ENCODE assay signal across 10 cellular contexts in the genomic region with DNA sequence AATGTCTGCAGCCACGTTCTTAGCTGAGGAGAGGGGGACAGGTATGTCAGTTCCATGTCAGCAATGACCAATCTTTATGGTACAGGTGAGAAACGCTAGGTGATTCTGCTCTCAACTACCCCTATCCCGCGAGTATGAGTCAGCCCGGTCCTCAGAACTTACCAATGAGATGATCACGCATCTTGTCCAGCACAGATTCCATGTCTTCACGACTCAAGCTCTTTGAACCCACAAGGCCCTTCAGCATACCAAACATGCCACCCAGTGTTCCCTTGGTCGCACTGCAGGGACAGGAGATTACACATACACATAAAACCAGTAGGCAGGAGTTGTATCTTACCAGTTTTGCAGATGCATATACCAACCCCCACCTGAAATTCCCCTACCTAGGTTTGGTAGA. TPM values are rescaled to one million over a fixed set of nuclear protein-coding genes. Genes with fewer than 3 reads are reported as not detected.
DNase-seq lines count a peak whose midpoint lies in the region; ATAC-seq, FAIRE-seq and TF ChIP-seq lines count a peak whose summit lies in the region.
"Had no signal": no experiment of that assay in that cellular context is flagged by ENCODE, and none has a peak within 500 bp of the region (broad histone marks: within the 10 kb centered on the region; RNA-seq: fewer than 3 reads in every experiment).

No MANE protein-coding gene starts in this region.

- H3K36me3 ChIP-seq in HepG2 (replicated peaks in 1 of 2; ENCODE audit: control insufficient read depth in 1 of 2, insufficient read depth in 2 of 2, low read length in 2 of 2) (peaks cover 40 to 58% of the 10 kb centered on the region in 2 experiments), right lobe of liver (peaks cover 7 to 60% (median 31%) of the 10 kb centered on the region in 4 donors)

- H3K9me3 Mint-ChIP-seq in type B pancreatic cell, result no peaks in the 10 kb centered on the region
- H3K9me3 Mint-ChIP-seq: activated T-cell treated with anti-CD3 and anti-CD28 coated beads, Interleukin-2, amount 50 U/mL, for 4 hours had no signal

- POLR2A ChIA-PET in HepG2 (lab: Yijun Ruan, JAX), result interaction anchor here (0.8 kb wide), 1 partner anchor 38 kb away, joined by 3 read pairs; the partner anchor contains the start of gene DCPS

- H3K27ac ChIP-seq in HepG2 (ENCODE audit: extremely low read length, insufficient read depth, low read length) (no peak overlapping the region), right lobe of liver (no peak overlapping the region)
- H3K27ac ChIP-seq: pancreas had no signal

- H3K4me1 Mint-ChIP-seq in type B pancreatic cell (ENCODE audit: unreplicated experiment), result peaks cover 25% of the 10 kb centered on the region

- ATAC-seq in HepG2 (no peak), right lobe of liver (no peak), esophagus mucosa (no peak), GM21423 (IDR thresholded peaks at IDR 0.05; ENCODE audit: unreplicated experiment) (no peak)
- ATAC-seq: activated T-cell treated with anti-CD3 and anti-CD28 coated beads, Interleukin-2, amount 50 U/mL, for 4 hours; pancreas had no signal

- H3K4me1 ChIP-seq in HepG2 (ENCODE audit: insufficient read depth, low read length), result peaks cover 29% of the 10 kb centered on the region
- peaks cover 0 to 15% (median 4%) of the 10 kb centered on the region in 4 donors for H3K4me1 ChIP-seq in right lobe of liver

- BruUV-seq in HepG2 (replicated peaks; lab: Mats Ljungman, UMichigan), result no TSS peak

- in situ Hi-C loops in HepG2 (cut with HindIII; ENCODE audit: extremely low pct_ligation_motif_present, low pct_unique_long_range_greater_than_20kb), result no loop called here

- FAIRE-seq in HepG2 (lab: Jason Lieb, UNC), result no peak
- FAIRE-seq: pancreas had no signal

- no peaks in the 10 kb centered on the region for H3K27me3 Mint-ChIP-seq in type B pancreatic cell

- peaks cover 26% of the 10 kb centered on the region for H3K36me3 Mint-ChIP-seq in type B pancreatic cell

- TF ChIP-seq EP300 in HepG2 (IDR thresholded peaks at IDR 0.05; ENCODE audit: low read depth in 2 of 2, low read length in 2 of 2), result no peak
- TF ChIP-seq EP300 in HepG2 (CRISPR knock-in tag; IDR thresholded peaks at IDR 0.05; ENCODE audit: borderline replicate concordance), result no peak

- H3K4me3 ChIP-seq in HepG2 (replicated peaks in 1 of 3; ENCODE audit: insufficient read depth in 1 of 3, low read depth in 2 of 3, low read length in 3 of 3) (no peak overlapping the region), right lobe of liver (no peak overlapping the region)
- H3K4me3 ChIP-seq: pancreas had no signal

- CTCF ChIA-PET in HepG2 (lab: Yijun Ruan, JAX; ENCODE audit: low intra/inter-chr PET ratio, low total read pairs), result no interaction called here

- no peak overlapping the region for H2AFZ ChIP-seq in HepG2 (ENCODE audit: low read length)

- H3K9me3 ChIP-seq in HepG2 (ENCODE audit: low read length) (no peaks in the 10 kb centered on the region), right lobe of liver (no peaks in the 10 kb centered on the region)
- H3K9me3 ChIP-seq: pancreas had no signal

- peak overlapping the region; percentile 60 for H3K4me3 Mint-ChIP-seq in type B pancreatic cell
- H3K4me3 Mint-ChIP-seq: activated T-cell treated with anti-CD3 and anti-CD28 coated beads, Interleukin-2, amount 50 U/mL, for 4 hours had no signal

- no peak overlapping the region for H3K9ac ChIP-seq in HepG2 (ENCODE audit: insufficient read depth, low read depth, low read length)

- H3K27ac Mint-ChIP-seq in type B pancreatic cell, result peak overlapping the region; percentile 10

- TF ChIP-seq POLR2A in HepG2 (IDR thresholded peaks at IDR 0.05; ENCODE audit: insufficient read depth in 1 of 2, low read depth in 2 of 2, low read length in 2 of 2) (peak in 1 of 2 experiments; percentile 30; a peak in 2 of 4 replicates), right lobe of liver (IDR thresholded peaks at IDR 0.05) (no peak)

- TF ChIP-seq CTCF in HepG2 (CRISPR knock-in tag; IDR thresholded peaks at IDR 0.05) (peak; percentile 32; the same call in 1 of the 2 replicates), right lobe of liver (IDR thresholded peaks at IDR 0.05) (no peak), type B pancreatic cell (conservative IDR thresholded peaks at IDR 0.05) (no peak)

- DNase-seq in HepG2 (ENCODE audit: low spot score) (no peak), right lobe of liver (no peak), dermis blood vessel endothelial cell (peak; percentile 64), type B pancreatic cell (ENCODE audit: extremely low spot score, unreplicated experiment) (no peak)
- DNase-seq: activated T-cell treated with anti-CD3 and anti-CD28 coated beads, Interleukin-2, amount 50 U/mL, for 4 hours; MM.1S; pancreas; T1000 had no signal

- TF ChIP-seq RAD21 in HepG2 (CRISPR knock-in tag; IDR thresholded peaks at IDR 0.05), result no peak

- WGBS in HepG2 (ENCODE audit: low lambda C conversion rate), result 90% methylated on average over 8 of the region's 8 CpGs
- 92% methylated on average over 2 of the region's 8 CpGs for WGBS in right lobe of liver (ENCODE audit: insufficient coverage, low coverage, low lambda C conversion rate, missing lambda C conversion rate)

- no peaks in the 10 kb centered on the region; a peak in 1 of 5 replicates for H3K27me3 ChIP-seq in HepG2 (ENCODE audit: control insufficient read depth in 1 of 2, insufficient read depth in 2 of 2, low read length in 2 of 2)
- no peaks in the 10 kb centered on the region for H3K27me3 ChIP-seq in right lobe of liver
- H3K27me3 ChIP-seq: pancreas had no signal

- no peak overlapping the region for H3K4me2 ChIP-seq in HepG2 (ENCODE audit: low read depth, low read length)

- no peaks in the 10 kb centered on the region for H4K20me1 ChIP-seq in HepG2 (ENCODE audit: insufficient read depth, low read length)

- intact Hi-C loops in HepG2 (cut with micrococcal nuclease; ENCODE audit: unreplicated experiment) (no loop called here), right lobe of liver (cut with DNase I) (loop anchor here in 1 of 2 donors (10.0 kb wide), 1 partner anchor 51 kb away; the partner anchor contains the start of genes FAM118B and RPUSD4)

- peaks cover 37% of the 10 kb centered on the region for H3K79me2 ChIP-seq in HepG2 (ENCODE audit: insufficient read depth, low read length)

RNA-seq across cellular contexts. Expression of gene SRPRA, which starts 2.9 kb away (rescaled TPM):
- total RNA-seq in HepG2 (2016; rRNA removed; fragmentation: Illumina TruSeq; extraction: Trizol) (16.4 and 27.7 TPM in 2 replicates), right lobe of liver (100 to 1,000 TPM in 5 of 6 experiments, 10 to 100 TPM in 1; 95.0 to 150 (median 122) TPM), dermis blood vessel endothelial cell (43.9 and 85.5 TPM in 2 replicates), type B pancreatic cell (ENCODE audit: low replicate concordance) (76.6 and 105 TPM in 2 replicates), esophagus mucosa (49.0 TPM)
- 2.7 and 3.2 TPM in 2 replicates for total RNA-seq in HepG2 (2016; cell fraction: cytosol; rRNA removed; fragmentation: Illumina TruSeq; extraction: Trizol; ENCODE audit: low read depth)
- 14.6 and 27.3 TPM in 2 replicates for total RNA-seq in HepG2 (2016; cell fraction: insoluble cytoplasmic fraction; rRNA removed; fragmentation: Illumina TruSeq; extraction: Trizol)
- 8.0 and 10.6 TPM in 2 replicates for total RNA-seq in HepG2 (2016; cell fraction: membrane; rRNA removed; fragmentation: Illumina TruSeq; extraction: Trizol)
- 59.3 and 69.9 TPM in 2 replicates for total RNA-seq in HepG2 (2016; cell fraction: nucleus; rRNA removed; fragmentation: Illumina TruSeq; extraction: Trizol)
- 64.6 and 67.6 TPM in 2 replicates for polyA plus RNA-seq in HepG2 (2011; rRNA removed)
- 67.4 and 74.4 TPM in 2 replicates for polyA plus RNA-seq in HepG2 (2011; cell fraction: cytosol; rRNA removed)
- polyA plus RNA-seq in HepG2 (2011; cell fraction: nucleus; rRNA removed), result 95.0 and 97.8 TPM in 2 replicates
- polyA plus RNA-seq in HepG2 (2012), result 66.3 and 75.8 TPM in 2 replicates
- 4.3 and 4.8 TPM in 2 replicates for polyA plus RNA-seq in HepG2 (2016; cell fraction: cytosol; fragmentation: Illumina TruSeq; extraction: Trizol; ENCODE audit: low read depth)
- polyA plus RNA-seq in HepG2 (2016; cell fraction: insoluble cytoplasmic fraction; fragmentation: Illumina TruSeq; extraction: Trizol; ENCODE audit: low read depth), result 27.7 and 34.9 TPM in 2 replicates
- polyA plus RNA-seq in HepG2 (2016; cell fraction: membrane; fragmentation: Illumina TruSeq; extraction: Trizol; ENCODE audit: low read depth), result 9.2 and 12.3 TPM in 2 replicates
- polyA plus RNA-seq in HepG2 (2016; cell fraction: nucleus; fragmentation: Illumina TruSeq; extraction: Trizol; ENCODE audit: insufficient read depth, low read depth), result 133 TPM in 2 replicates
- polyA minus RNA-seq in HepG2 (2011; rRNA and poly(A)+ RNA removed; ENCODE audit: low replicate concordance), result 87.4 and 136 TPM in 2 replicates
- 49.7 and 49.8 TPM in 2 replicates for polyA minus RNA-seq in HepG2 (2011; cell fraction: cytosol; rRNA and poly(A)+ RNA removed)
- 135 and 143 TPM in 2 replicates for polyA minus RNA-seq in HepG2 (2011; cell fraction: nucleus; rRNA and poly(A)+ RNA removed)

RNA-seq across cellular contexts. Expression of gene FOXRED1, which starts 3.2 kb away (rescaled TPM):
- total RNA-seq in HepG2 (2016; rRNA removed; fragmentation: Illumina TruSeq; extraction: Trizol) (42.9 and 50.2 TPM in 2 replicates), right lobe of liver (10 to 100 TPM; 18.6 to 50.2 (median 39.8) TPM), dermis blood vessel endothelial cell (11.2 and 17.5 TPM in 2 replicates), type B pancreatic cell (ENCODE audit: low replicate concordance) (32.5 and 49.6 TPM in 2 replicates), esophagus mucosa (13.2 TPM)
- total RNA-seq in HepG2 (2016; cell fraction: cytosol; rRNA removed; fragmentation: Illumina TruSeq; extraction: Trizol; ENCODE audit: low read depth), result 13.0 and 13.3 TPM in 2 replicates
- total RNA-seq in HepG2 (2016; cell fraction: insoluble cytoplasmic fraction; rRNA removed; fragmentation: Illumina TruSeq; extraction: Trizol), result 43.9 and 49.5 TPM in 2 replicates
- total RNA-seq in HepG2 (2016; cell fraction: membrane; rRNA removed; fragmentation: Illumina TruSeq; extraction: Trizol), result 16.4 and 18.0 TPM in 2 replicates
- 32.4 TPM in 2 replicates for total RNA-seq in HepG2 (2016; cell fraction: nucleus; rRNA removed; fragmentation: Illumina TruSeq; extraction: Trizol)
- polyA plus RNA-seq in HepG2 (2011; rRNA removed), result 24.7 and 29.6 TPM in 2 replicates
- polyA plus RNA-seq in HepG2 (2011; cell fraction: cytosol; rRNA removed), result 24.1 and 38.8 TPM in 2 replicates
- 39.3 and 48.4 TPM in 2 replicates for polyA plus RNA-seq in HepG2 (2011; cell fraction: nucleus; rRNA removed)
- polyA plus RNA-seq in HepG2 (2012), result 15.5 and 27.9 TPM in 2 replicates
- 6.7 and 7.3 TPM in 2 replicates for polyA plus RNA-seq in HepG2 (2016; cell fraction: cytosol; fragmentation: Illumina TruSeq; extraction: Trizol; ENCODE audit: low read depth)
- 49.1 and 50.0 TPM in 2 replicates for polyA plus RNA-seq in HepG2 (2016; cell fraction: insoluble cytoplasmic fraction; fragmentation: Illumina TruSeq; extraction: Trizol; ENCODE audit: low read depth)
- 8.9 and 10.8 TPM in 2 replicates for polyA plus RNA-seq in HepG2 (2016; cell fraction: membrane; fragmentation: Illumina TruSeq; extraction: Trizol; ENCODE audit: low read depth)
- polyA plus RNA-seq in HepG2 (2016; cell fraction: nucleus; fragmentation: Illumina TruSeq; extraction: Trizol; ENCODE audit: insufficient read depth, low read depth), result 95.9 and 96.9 TPM in 2 replicates
- 40.2 and 50.7 TPM in 2 replicates for polyA minus RNA-seq in HepG2 (2011; rRNA and poly(A)+ RNA removed; ENCODE audit: low replicate concordance)
- polyA minus RNA-seq in HepG2 (2011; cell fraction: cytosol; rRNA and poly(A)+ RNA removed), result 9.2 and 9.8 TPM in 2 replicates
- 22.1 and 23.8 TPM in 2 replicates for polyA minus RNA-seq in HepG2 (2011; cell fraction: nucleus; rRNA and poly(A)+ RNA removed)

RNA-seq across cellular contexts. Expression of gene TIRAP, which starts 17.1 kb away (rescaled TPM):
- 5.4 and 6.2 TPM in 2 replicates for total RNA-seq in HepG2 (2016; rRNA removed; fragmentation: Illumina TruSeq; extraction: Trizol)
- total RNA-seq in HepG2 (2016; cell fraction: cytosol; rRNA removed; fragmentation: Illumina TruSeq; extraction: Trizol; ENCODE audit: low read depth), result 1.8 and 1.9 TPM in 2 replicates
- total RNA-seq in HepG2 (2016; cell fraction: insoluble cytoplasmic fraction; rRNA removed; fragmentation: Illumina TruSeq; extraction: Trizol), result 5.5 and 5.6 TPM in 2 replicates
- total RNA-seq in HepG2 (2016; cell fraction: membrane; rRNA removed; fragmentation: Illumina TruSeq; extraction: Trizol), result 4.3 TPM in 2 replicates
- total RNA-seq in HepG2 (2016; cell fraction: nucleus; rRNA removed; fragmentation: Illumina TruSeq; extraction: Trizol), result 4.4 and 5.5 TPM in 2 replicates
- 5.7 and 7.0 TPM in 2 replicates for polyA plus RNA-seq in HepG2 (2011; rRNA removed)
- polyA plus RNA-seq in HepG2 (2011; cell fraction: cytosol; rRNA removed), result 4.5 and 5.2 TPM in 2 replicates
- polyA plus RNA-seq in HepG2 (2011; cell fraction: nucleus; rRNA removed), result 9.1 and 10.8 TPM in 2 replicates
- polyA plus RNA-seq in HepG2 (2012), result 4.6 and 5.5 TPM in 2 replicates
- polyA plus RNA-seq in HepG2 (2016; cell fraction: cytosol; fragmentation: Illumina TruSeq; extraction: Trizol; ENCODE audit: low read depth), result 1.6 and 1.8 TPM in 2 replicates
- 6.8 and 8.2 TPM in 2 replicates for polyA plus RNA-seq in HepG2 (2016; cell fraction: insoluble cytoplasmic fraction; fragmentation: Illumina TruSeq; extraction: Trizol; ENCODE audit: low read depth)
- polyA plus RNA-seq in HepG2 (2016; cell fraction: membrane; fragmentation: Illumina TruSeq; extraction: Trizol; ENCODE audit: low read depth), result 3.3 and 3.8 TPM in 2 replicates
- polyA plus RNA-seq in HepG2 (2016; cell fraction: nucleus; fragmentation: Illumina TruSeq; extraction: Trizol; ENCODE audit: insufficient read depth, low read depth), result 9.4 and 9.9 TPM in 2 replicates
- 14.2 and 15.0 TPM in 2 replicates for polyA minus RNA-seq in HepG2 (2011; rRNA and poly(A)+ RNA removed; ENCODE audit: low replicate concordance)
- polyA minus RNA-seq in HepG2 (2011; cell fraction: cytosol; rRNA and poly(A)+ RNA removed), result 6.2 and 6.8 TPM in 2 replicates
- 5.8 and 10.1 TPM in 2 replicates for polyA minus RNA-seq in HepG2 (2011; cell fraction: nucleus; rRNA and poly(A)+ RNA removed)
- 10 to 100 TPM in 2 of 6 experiments, 1 to 10 TPM in 4; 8.0 to 12.1 (median 9.7) TPM for total RNA-seq in right lobe of liver
- total RNA-seq in dermis blood vessel endothelial cell, result 5.1 and 6.8 TPM in 2 replicates
- total RNA-seq in type B pancreatic cell (ENCODE audit: low replicate concordance), result 10.4 and 11.7 TPM in 2 replicates
- total RNA-seq in esophagus mucosa, result 5.8 TPM

RNA-seq across cellular contexts. Expression of gene DCPS, which starts 38.1 kb away (rescaled TPM):
- total RNA-seq in HepG2 (2016; rRNA removed; fragmentation: Illumina TruSeq; extraction: Trizol), result 21.9 and 24.1 TPM in 2 replicates
- total RNA-seq in HepG2 (2016; cell fraction: cytosol; rRNA removed; fragmentation: Illumina TruSeq; extraction: Trizol; ENCODE audit: low read depth), result 4.3 and 4.6 TPM in 2 replicates
- total RNA-seq in HepG2 (2016; cell fraction: insoluble cytoplasmic fraction; rRNA removed; fragmentation: Illumina TruSeq; extraction: Trizol), result 20.7 and 23.2 TPM in 2 replicates
- total RNA-seq in HepG2 (2016; cell fraction: membrane; rRNA removed; fragmentation: Illumina TruSeq; extraction: Trizol), result 6.0 and 8.2 TPM in 2 replicates
- total RNA-seq in HepG2 (2016; cell fraction: nucleus; rRNA removed; fragmentation: Illumina TruSeq; extraction: Trizol), result 10.8 and 11.7 TPM in 2 replicates
- 20.7 and 22.5 TPM in 2 replicates for polyA plus RNA-seq in HepG2 (2011; rRNA removed)
- 25.0 and 33.9 TPM in 2 replicates for polyA plus RNA-seq in HepG2 (2011; cell fraction: cytosol; rRNA removed)
- 11.1 and 11.9 TPM in 2 replicates for polyA plus RNA-seq in HepG2 (2011; cell fraction: nucleus; rRNA removed)
- polyA plus RNA-seq in HepG2 (2012), result 12.9 and 13.5 TPM in 2 replicates
- polyA plus RNA-seq in HepG2 (2016; cell fraction: cytosol; fragmentation: Illumina TruSeq; extraction: Trizol; ENCODE audit: low read depth), result 4.1 and 4.3 TPM in 2 replicates
- polyA plus RNA-seq in HepG2 (2016; cell fraction: insoluble cytoplasmic fraction; fragmentation: Illumina TruSeq; extraction: Trizol; ENCODE audit: low read depth), result 29.3 and 35.5 TPM in 2 replicates
- polyA plus RNA-seq in HepG2 (2016; cell fraction: membrane; fragmentation: Illumina TruSeq; extraction: Trizol; ENCODE audit: low read depth), result 5.8 and 6.4 TPM in 2 replicates
- polyA plus RNA-seq in HepG2 (2016; cell fraction: nucleus; fragmentation: Illumina TruSeq; extraction: Trizol; ENCODE audit: insufficient read depth, low read depth), result 15.1 and 15.2 TPM in 2 replicates
- 16.9 and 47.3 TPM in 2 replicates for polyA minus RNA-seq in HepG2 (2011; rRNA and poly(A)+ RNA removed; ENCODE audit: low replicate concordance)
- 5.5 and 10.6 TPM in 2 replicates for polyA minus RNA-seq in HepG2 (2011; cell fraction: cytosol; rRNA and poly(A)+ RNA removed)
- 7.1 and 7.6 TPM in 2 replicates for polyA minus RNA-seq in HepG2 (2011; cell fraction: nucleus; rRNA and poly(A)+ RNA removed)
- 10 to 100 TPM; 12.6 to 65.2 (median 21.9) TPM for total RNA-seq in right lobe of liver
- 6.6 and 11.4 TPM in 2 replicates for total RNA-seq in dermis blood vessel endothelial cell
- total RNA-seq in type B pancreatic cell (ENCODE audit: low replicate concordance), result 9.8 and 17.6 TPM in 2 replicates
- 17.4 TPM for total RNA-seq in esophagus mucosa

RNA-seq across cellular contexts. Expression of gene FAM118B, which starts 54.2 kb away (rescaled TPM):
- total RNA-seq in HepG2 (2016; rRNA removed; fragmentation: Illumina TruSeq; extraction: Trizol) (25.7 and 30.9 TPM in 2 replicates), right lobe of liver (1 to 10 TPM; 4.6 to 8.3 (median 5.8) TPM), dermis blood vessel endothelial cell (31.8 and 46.5 TPM in 2 replicates), type B pancreatic cell (ENCODE audit: low replicate concordance) (20.2 and 24.8 TPM in 2 replicates), esophagus mucosa (6.6 TPM)
- total RNA-seq in HepG2 (2016; cell fraction: cytosol; rRNA removed; fragmentation: Illumina TruSeq; extraction: Trizol; ENCODE audit: low read depth), result 4.3 and 4.7 TPM in 2 replicates
- 25.2 and 33.9 TPM in 2 replicates for total RNA-seq in HepG2 (2016; cell fraction: insoluble cytoplasmic fraction; rRNA removed; fragmentation: Illumina TruSeq; extraction: Trizol)
- 11.4 and 12.1 TPM in 2 replicates for total RNA-seq in HepG2 (2016; cell fraction: membrane; rRNA removed; fragmentation: Illumina TruSeq; extraction: Trizol)
- 17.6 and 18.5 TPM in 2 replicates for total RNA-seq in HepG2 (2016; cell fraction: nucleus; rRNA removed; fragmentation: Illumina TruSeq; extraction: Trizol)
- 10.2 and 10.4 TPM in 2 replicates for polyA plus RNA-seq in HepG2 (2011; rRNA removed)
- 6.6 and 10.7 TPM in 2 replicates for polyA plus RNA-seq in HepG2 (2011; cell fraction: cytosol; rRNA removed)
- polyA plus RNA-seq in HepG2 (2011; cell fraction: nucleus; rRNA removed), result 3.4 and 4.2 TPM in 2 replicates
- polyA plus RNA-seq in HepG2 (2012), result 8.2 and 8.8 TPM in 2 replicates
- 3.3 and 3.4 TPM in 2 replicates for polyA plus RNA-seq in HepG2 (2016; cell fraction: cytosol; fragmentation: Illumina TruSeq; extraction: Trizol; ENCODE audit: low read depth)
- 27.7 and 31.2 TPM in 2 replicates for polyA plus RNA-seq in HepG2 (2016; cell fraction: insoluble cytoplasmic fraction; fragmentation: Illumina TruSeq; extraction: Trizol; ENCODE audit: low read depth)
- polyA plus RNA-seq in HepG2 (2016; cell fraction: membrane; fragmentation: Illumina TruSeq; extraction: Trizol; ENCODE audit: low read depth), result 6.7 and 7.0 TPM in 2 replicates
- polyA plus RNA-seq in HepG2 (2016; cell fraction: nucleus; fragmentation: Illumina TruSeq; extraction: Trizol; ENCODE audit: insufficient read depth, low read depth), result 14.7 and 15.9 TPM in 2 replicates
- 2.5 and 4.9 TPM in 2 replicates for polyA minus RNA-seq in HepG2 (2011; rRNA and poly(A)+ RNA removed; ENCODE audit: low replicate concordance)
- 3.3 and 6.6 TPM in 2 replicates for polyA minus RNA-seq in HepG2 (2011; cell fraction: cytosol; rRNA and poly(A)+ RNA removed)
- polyA minus RNA-seq in HepG2 (2011; cell fraction: nucleus; rRNA and poly(A)+ RNA removed), result 10.6 and 13.4 TPM in 2 replicates
